In genomic region chr12:63929426-63929825, GRCh38 we compare ENCODE assay signal across 22 cellular contexts.
"Had no signal": no experiment of that assay in that cellular context is flagged by ENCODE, and none has a peak within 500 bp of the region (broad histone marks: within the 10 kb centered on the region; RNA-seq: fewer than 3 reads in every experiment).

No MANE protein-coding gene starts in this region.

- FAIRE-seq: endometrium had no signal

- H3K4me1 Mint-ChIP-seq: naive thymus-derived CD4-positive, alpha-beta T cell; nephron progenitor cell; stimulated activated memory B cell treated with anti-CD40 and anti-IgM and Interleukin-4, amounts not matched to agents 10 μg/mL and 1 μg/mL and 100 μg/mL, for 72 hours had no signal

- H3K4me3 ChIP-seq: esophagus muscularis mucosa, gastroesophageal sphincter, left lung, lower lobe of right lung, spleen, tibial artery, upper lobe of left lung, uterus had no signal

- H3K27ac ChIP-seq: esophagus muscularis mucosa, gastroesophageal sphincter, left lung, lower lobe of right lung, spleen, tibial artery, upper lobe of left lung, uterus had no signal

- H3K4me3 Mint-ChIP-seq: naive thymus-derived CD4-positive, alpha-beta T cell; nephron progenitor cell; stimulated activated memory B cell treated with anti-CD40 and anti-IgM and Interleukin-4, amounts not matched to agents 10 μg/mL and 1 μg/mL and 100 μg/mL, for 72 hours; stimulated activated naive CD8-positive, alpha-beta T cell treated with anti-CD3 and anti-CD28 coated beads, Interleukin-15, Interleukin-2, amounts not matched to agents 100 ng/mL and 50 ng/mL, for 24 hours had no signal

- H3K27me3 ChIP-seq: esophagus muscularis mucosa, gastroesophageal sphincter, left lung, spleen, tibial artery, upper lobe of left lung, uterus had no signal

- H3K9me3 Mint-ChIP-seq: naive thymus-derived CD4-positive, alpha-beta T cell; nephron progenitor cell; stimulated activated memory B cell treated with anti-CD40 and anti-IgM and Interleukin-4, amounts not matched to agents 10 μg/mL and 1 μg/mL and 100 μg/mL, for 72 hours; stimulated activated naive CD8-positive, alpha-beta T cell treated with anti-CD3 and anti-CD28 coated beads, Interleukin-15, Interleukin-2, amounts not matched to agents 100 ng/mL and 50 ng/mL, for 24 hours had no signal

- DNase-seq: effector memory CD4-positive, alpha-beta T cell; foreskin fibroblast; glutamatergic neuron; islet precursor cell; left lung; lower lobe of right lung; mesendoderm; naive thymus-derived CD4-positive, alpha-beta T cell; nephron progenitor cell; spleen; stimulated activated CD4-positive, alpha-beta T cell treated with anti-CD3 and anti-CD28 coated beads, Interleukin-15, amount 100 ng/mL, for 24 hours; stimulated activated CD4-positive, alpha-beta T cell treated with anti-CD3 and anti-CD28 coated beads, Interleukin-1b, Interleukin-23, amount 100 ng/mL, for 48 hours; stimulated activated CD4-positive, alpha-beta T cell treated with anti-CD3 and anti-CD28 coated beads, Interleukin-4, amount 100 ng/mL, for 24 hours; tibial artery; upper lobe of left lung; uterus had no signal

- H3K4me1 ChIP-seq: esophagus muscularis mucosa, gastroesophageal sphincter, left lung, lower lobe of right lung, spleen, upper lobe of left lung, uterus had no signal

- H3K36me3 Mint-ChIP-seq: naive thymus-derived CD4-positive, alpha-beta T cell; stimulated activated memory B cell treated with anti-CD40 and anti-IgM and Interleukin-4, amounts not matched to agents 10 μg/mL and 1 μg/mL and 100 μg/mL, for 72 hours had no signal

- ATAC-seq: gastroesophageal sphincter; left lung; lower lobe of right lung; naive thymus-derived CD4-positive, alpha-beta T cell; sciatic nerve; stimulated activated memory B cell treated with anti-CD40 and anti-IgM and Interleukin-4, amounts not matched to agents 10 μg/mL and 1 μg/mL and 100 μg/mL, for 72 hours had no signal

- H3K36me3 ChIP-seq: esophagus muscularis mucosa, gastroesophageal sphincter, left lung, lower lobe of right lung, spleen, tibial artery, upper lobe of left lung, uterus had no signal

- H3K27ac Mint-ChIP-seq: naive thymus-derived CD4-positive, alpha-beta T cell; nephron progenitor cell; stimulated activated memory B cell treated with anti-CD40 and anti-IgM and Interleukin-4, amounts not matched to agents 10 μg/mL and 1 μg/mL and 100 μg/mL, for 72 hours; stimulated activated naive CD8-positive, alpha-beta T cell treated with anti-CD3 and anti-CD28 coated beads, Interleukin-15, Interleukin-2, amounts not matched to agents 100 ng/mL and 50 ng/mL, for 24 hours had no signal

- H3K9me3 ChIP-seq: esophagus muscularis mucosa, gastroesophageal sphincter, left lung, lower lobe of right lung, spleen, tibial artery, upper lobe of left lung, uterus had no signal
